In genomic region chr7:116167177-116167576, GRCh38 we compare ENCODE assay signal across 11 cellular contexts. TPM values are rescaled to one million over a fixed set of nuclear protein-coding genes. Genes with fewer than 3 reads are reported as not detected.
DNase-seq lines count a peak whose midpoint lies in the region; TF ChIP-seq lines count a peak whose summit lies in the region.
"Had no signal": no experiment of that assay in that cellular context is flagged by ENCODE, and none has a peak within 500 bp of the region (broad histone marks: within the 10 kb centered on the region; RNA-seq: fewer than 3 reads in every experiment).

No MANE protein-coding gene starts in this region.

- CTCF ChIA-PET in activated CD4-positive, alpha-beta T cell treated with anti-CD3 and anti-CD28 coated beads, Interleukin-2, amount 10 ng/mL, durations not matched to agents 7 days and 5 days (lab: Charles Lee): interaction anchor here (1.0 to 1.5 kb wide), 4 partner anchors 9 to 420 kb away, joined by 3 to 6 read pairs (median 3); no protein-coding TSS in a partner anchor
- CTCF ChIA-PET in activated CD4-positive, alpha-beta memory T cell treated with anti-CD3 and anti-CD28 coated beads, Interleukin-2, amount 10 ng/mL, durations not matched to agents 7 days and 5 days (lab: Charles Lee): interaction anchor here (0.6 to 2.6 kb wide), 14 partner anchors 9 to 425 kb away, joined by 3 to 18 read pairs (median 4); no protein-coding TSS in a partner anchor

- H3K4me1 Mint-ChIP-seq in activated CD4-positive, alpha-beta T cell treated with anti-CD3 and anti-CD28 coated beads, Interleukin-2, amount 10 ng/mL, durations not matched to agents 7 days and 5 days: peaks cover 23% of the 10 kb centered on the region
- H3K4me1 Mint-ChIP-seq in activated CD4-positive, alpha-beta memory T cell treated with anti-CD3 and anti-CD28 coated beads, Interleukin-2, amount 10 ng/mL, durations not matched to agents 7 days and 5 days: peaks cover 19% of the 10 kb centered on the region

- intact Hi-C loops in colonic mucosa (cut with DNase I): no loop called here

- H3K79me2 ChIP-seq in KMS-11 (ENCODE audit: insufficient read depth, low read depth): no peaks in the 10 kb centered on the region
- H3K79me2 ChIP-seq in osteoblast (ENCODE audit: insufficient read depth, low read length): no peaks in the 10 kb centered on the region

- TF ChIP-seq CTCF in KMS-11 (conservative IDR thresholded peaks at IDR 0.05; ENCODE audit: low read depth, low read length) (peak; percentile 47), osteoblast (IDR thresholded peaks at IDR 0.05; ENCODE audit: extremely low read depth, low read depth, low read length) (peak; percentile 18), colonic mucosa (IDR thresholded peaks at IDR 0.05) (no peak)

- no peaks in the 10 kb centered on the region for H3K9me3 Mint-ChIP-seq in activated CD4-positive, alpha-beta T cell treated with anti-CD3 and anti-CD28 coated beads, Interleukin-2, amount 10 ng/mL, durations not matched to agents 7 days and 5 days
- H3K9me3 Mint-ChIP-seq in activated CD4-positive, alpha-beta memory T cell treated with anti-CD3 and anti-CD28 coated beads, Interleukin-2, amount 10 ng/mL, durations not matched to agents 7 days and 5 days: no peaks in the 10 kb centered on the region

- H3K27ac ChIP-seq in KMS-11 (no peak overlapping the region), osteoblast (ENCODE audit: low read depth, low read length) (no peak overlapping the region), colonic mucosa (no peak overlapping the region)

- peak; percentile 36 for DNase-seq in activated CD4-positive, alpha-beta T cell treated with anti-CD3 and anti-CD28 coated beads, Interleukin-2, amount 10 ng/mL, durations not matched to agents 7 days and 5 days
- DNase-seq in activated CD4-positive, alpha-beta T cell treated with anti-CD3 and anti-CD28 coated beads for 4 hours: no peak
- peak; percentile 36 for DNase-seq in activated CD4-positive, alpha-beta memory T cell treated with anti-CD3 and anti-CD28 coated beads, Interleukin-2, amount 10 ng/mL, durations not matched to agents 7 days and 5 days
- DNase-seq in osteoblast (ENCODE audit: insufficient read length, low spot score, missing footprints) (no peak), COLO829 (ENCODE audit: low spot score) (no peak), NCI-H345 (lab: John Stamatoyannopoulos, UW) (no peak), colonic mucosa (no peak)
- DNase-seq: NCI-H1694 treated with DMSO at 0.1 percent for 48 hours, SHP77 had no signal

- H3K9ac ChIP-seq in KMS-11: no peak overlapping the region
- H3K9ac ChIP-seq in colonic mucosa (ENCODE audit: low read depth in 2 of 2, low read length in 2 of 2): no peak overlapping the region

- H3K36me3 ChIP-seq in KMS-11 (ENCODE audit: insufficient read depth): no peaks in the 10 kb centered on the region
- H3K36me3 ChIP-seq in osteoblast (ENCODE audit: insufficient read depth, low read length): no peaks in the 10 kb centered on the region
- H3K36me3 ChIP-seq in colonic mucosa: no peaks in the 10 kb centered on the region

- POLR2A ChIA-PET in activated CD4-positive, alpha-beta T cell treated with anti-CD3 and anti-CD28 coated beads, Interleukin-2, amount 10 ng/mL, durations not matched to agents 7 days and 5 days (lab: Charles Lee): no interaction called here
- POLR2A ChIA-PET in activated CD4-positive, alpha-beta memory T cell treated with anti-CD3 and anti-CD28 coated beads, Interleukin-2, amount 10 ng/mL, durations not matched to agents 7 days and 5 days (lab: Charles Lee): interaction anchor here (0.9 kb wide), 1 partner anchor 14 kb away, joined by 3 read pairs; no protein-coding TSS in a partner anchor

- H3K4me2 ChIP-seq in KMS-11: no peak overlapping the region
- H3K4me2 ChIP-seq in osteoblast (ENCODE audit: insufficient read depth, low read length): no peak overlapping the region
- H3K4me2 ChIP-seq: smooth muscle cell had no signal

- H3K9me3 ChIP-seq in osteoblast (ENCODE audit: low read depth, low read length) (no peaks in the 10 kb centered on the region), colonic mucosa (no peaks in the 10 kb centered on the region)

- no peak overlapping the region for H3K4me3 Mint-ChIP-seq in activated CD4-positive, alpha-beta T cell treated with anti-CD3 and anti-CD28 coated beads, Interleukin-2, amount 10 ng/mL, durations not matched to agents 7 days and 5 days
- no peak overlapping the region for H3K4me3 Mint-ChIP-seq in activated CD4-positive, alpha-beta memory T cell treated with anti-CD3 and anti-CD28 coated beads, Interleukin-2, amount 10 ng/mL, durations not matched to agents 7 days and 5 days

- no peak overlapping the region for H3K27ac Mint-ChIP-seq in activated CD4-positive, alpha-beta T cell treated with anti-CD3 and anti-CD28 coated beads, Interleukin-2, amount 10 ng/mL, durations not matched to agents 7 days and 5 days
- H3K27ac Mint-ChIP-seq in activated CD4-positive, alpha-beta memory T cell treated with anti-CD3 and anti-CD28 coated beads, Interleukin-2, amount 10 ng/mL, durations not matched to agents 7 days and 5 days: no peak overlapping the region

- H3K4me3 ChIP-seq in KMS-11 (IDR thresholded peaks at IDR 0.05; ENCODE audit: insufficient read depth, low read depth, low read length) (no peak overlapping the region), osteoblast (ENCODE audit: insufficient read depth, low read length) (no peak overlapping the region), colonic mucosa (no peak overlapping the region)
- H3K4me3 ChIP-seq: smooth muscle cell had no signal

- peaks cover 19% of the 10 kb centered on the region for H3K4me1 ChIP-seq in KMS-11 (ENCODE audit: low read depth, poor library complexity, severe bottlenecking)
- H3K4me1 ChIP-seq in osteoblast (ENCODE audit: insufficient read depth, low read length): peaks cover 24% of the 10 kb centered on the region
- H3K4me1 ChIP-seq in colonic mucosa: no peaks in the 10 kb centered on the region

- H2AFZ ChIP-seq in KMS-11 (ENCODE audit: low read depth) (no peak overlapping the region), osteoblast (ENCODE audit: low read length) (no peak overlapping the region)

- H3K36me3 Mint-ChIP-seq in activated CD4-positive, alpha-beta T cell treated with anti-CD3 and anti-CD28 coated beads, Interleukin-2, amount 10 ng/mL, durations not matched to agents 7 days and 5 days (ENCODE audit: low read depth): no peaks in the 10 kb centered on the region
- no peaks in the 10 kb centered on the region for H3K36me3 Mint-ChIP-seq in activated CD4-positive, alpha-beta memory T cell treated with anti-CD3 and anti-CD28 coated beads, Interleukin-2, amount 10 ng/mL, durations not matched to agents 7 days and 5 days (ENCODE audit: low read depth)

- H4K20me1 ChIP-seq in KMS-11 (ENCODE audit: insufficient read depth) (no peaks in the 10 kb centered on the region), osteoblast (ENCODE audit: insufficient read depth, low read length) (no peaks in the 10 kb centered on the region)

- H3K27me3 Mint-ChIP-seq in activated CD4-positive, alpha-beta T cell treated with anti-CD3 and anti-CD28 coated beads, Interleukin-2, amount 10 ng/mL, durations not matched to agents 7 days and 5 days: peaks cover 18% of the 10 kb centered on the region
- peaks cover 26% of the 10 kb centered on the region for H3K27me3 Mint-ChIP-seq in activated CD4-positive, alpha-beta memory T cell treated with anti-CD3 and anti-CD28 coated beads, Interleukin-2, amount 10 ng/mL, durations not matched to agents 7 days and 5 days

- H3K27me3 ChIP-seq in KMS-11 (ENCODE audit: insufficient read depth, low read depth): no peaks in the 10 kb centered on the region
- H3K27me3 ChIP-seq in osteoblast (ENCODE audit: insufficient read depth, low read length): peaks cover 5% of the 10 kb centered on the region
- H3K27me3 ChIP-seq in colonic mucosa: no peaks in the 10 kb centered on the region

RNA-seq across cellular contexts. Expression of gene TES, which starts 43.2 kb away (rescaled TPM):
- 100 to 1,000 TPM; 139 to 140 TPM for total RNA-seq in activated CD4-positive, alpha-beta T cell treated with anti-CD3 and anti-CD28 coated beads, Interleukin-2, amount 10 ng/mL, durations not matched to agents 7 days and 5 days
- total RNA-seq in activated CD4-positive, alpha-beta memory T cell treated with anti-CD3 and anti-CD28 coated beads, Interleukin-2, amount 10 ng/mL, durations not matched to agents 7 days and 5 days: 100 to 1,000 TPM; 134 to 140 TPM
- total RNA-seq in osteoblast (99.2 and 124 TPM in 2 replicates), colonic mucosa (100 to 1,000 TPM in 1 of 2 donors, 10 to 100 TPM in 1; 75.1 to 142 TPM)

Comparison
In these comparisons a context has a peak if more than half of its experiments do, and no peak if none do; other contexts are left out.
1. DNase-seq: peak in activated CD4-positive, alpha-beta T cell treated with anti-CD3 and anti-CD28 coated beads, Interleukin-2, amount 10 ng/mL, durations not matched to agents 7 days and 5 days (single experiment) and activated CD4-positive, alpha-beta memory T cell treated with anti-CD3 and anti-CD28 coated beads, Interleukin-2, amount 10 ng/mL, durations not matched to agents 7 days and 5 days (single experiment); none in activated CD4-positive, alpha-beta T cell treated with anti-CD3 and anti-CD28 coated beads for 4 hours (0 of 2), osteoblast (single experiment), COLO829 (single experiment), NCI-H345 (single experiment) and colonic mucosa (single experiment).